Comparison of ENCODE assay signal across 1 cellular context in genomic region chr10:102117391-102118159, GRCh38.
TF ChIP-seq lines count a peak whose summit lies in the region.

No MANE protein-coding gene starts in this region.

TF ChIP-seq in HEK293, 187 proteins besides CTCF, POLR2A, EP300 and RAD21 (continued from another document and continues in another):
- no peak for TF ChIP-seq PRDM2 (tag by site-specific recombination; IDR thresholded peaks at IDR 0.05; ENCODE audit: borderline replicate concordance)
- peak; percentile 82 for TF ChIP-seq KLF17 (tag by site-specific recombination; IDR thresholded peaks at IDR 0.05)
- TF ChIP-seq ZNF433 (tag by site-specific recombination; IDR thresholded peaks at IDR 0.05; ENCODE audit: low read depth) = no peak
- TF ChIP-seq ZNF362 (tag by site-specific recombination; IDR thresholded peaks at IDR 0.05) = no peak
- TF ChIP-seq ZNF404 (tag by site-specific recombination; IDR thresholded peaks at IDR 0.05) = no peak
- TF ChIP-seq YY1 (tag by site-specific recombination; IDR thresholded peaks at IDR 0.05) = no peak
- peak; percentile 77; the same call in 1 of the 2 replicates for TF ChIP-seq ZFP69B (tag by site-specific recombination; IDR thresholded peaks at IDR 0.05)
- TF ChIP-seq ZNF10 (tag by site-specific recombination; IDR thresholded peaks at IDR 0.05) = no peak; the same call in 1 of the 2 replicates
- no peak for TF ChIP-seq ZNF449 (tag by site-specific recombination; IDR thresholded peaks at IDR 0.05)
- TF ChIP-seq ZNF571 (tag by site-specific recombination; IDR thresholded peaks at IDR 0.05) = no peak
- peak; percentile 61; the same call in 1 of the 2 replicates for TF ChIP-seq ZNF610 (tag by site-specific recombination; IDR thresholded peaks at IDR 0.05; ENCODE audit: borderline replicate concordance)
- no peak for TF ChIP-seq ZNF174 (tag by site-specific recombination; IDR thresholded peaks at IDR 0.05)
- no peak; the same call in 1 of the 2 replicates for TF ChIP-seq ZBTB21 (tag by site-specific recombination; IDR thresholded peaks at IDR 0.05)
- TF ChIP-seq SCRT1 (tag by site-specific recombination; IDR thresholded peaks at IDR 0.05; ENCODE audit: borderline replicate concordance) = no peak
- TF ChIP-seq ZNF488 (tag by site-specific recombination; IDR thresholded peaks at IDR 0.05) = no peak; the same call in 1 of the 2 replicates
- TF ChIP-seq ZNF664 (tag by site-specific recombination; IDR thresholded peaks at IDR 0.05) = no peak
- peak; percentile 100 for TF ChIP-seq GLIS1 (tag by site-specific recombination; IDR thresholded peaks at IDR 0.05)
- peak; percentile 98 for TF ChIP-seq ZNF423 (tag by site-specific recombination; IDR thresholded peaks at IDR 0.05)
- 0 out of 2 replicates have a peak, but pooled peaks have one; percentile 44 for TF ChIP-seq BCL11B (tag by site-specific recombination; IDR thresholded peaks at IDR 0.05; ENCODE audit: low read depth)
- TF ChIP-seq ZNF660 (tag by site-specific recombination; IDR thresholded peaks at IDR 0.05) = peak; percentile 78
- TF ChIP-seq ZNF501 (tag by site-specific recombination; IDR thresholded peaks at IDR 0.05) = peak; percentile 98; the same call in 1 of the 2 replicates
- TF ChIP-seq ZNF639 (tag by site-specific recombination; IDR thresholded peaks at IDR 0.05) = 0 out of 2 replicates have a peak, but pooled peaks have one; percentile 49
- TF ChIP-seq TRIM28 (IDR thresholded peaks at IDR 0.05; ENCODE audit: borderline replicate concordance, low read length) = no peak
- TF ChIP-seq KLF1 (tag by site-specific recombination; IDR thresholded peaks at IDR 0.05) = no peak
- no peak for TF ChIP-seq AEBP2 (tag by site-specific recombination; IDR thresholded peaks at IDR 0.05; ENCODE audit: borderline replicate concordance)
- peak; percentile 51; the same call in 1 of the 2 replicates for TF ChIP-seq ZNF394 (tag by site-specific recombination; IDR thresholded peaks at IDR 0.05; ENCODE audit: borderline replicate concordance)
- no peak for TF ChIP-seq ZNF292 (tag by site-specific recombination; IDR thresholded peaks at IDR 0.05; ENCODE audit: borderline replicate concordance, low read depth)
- no peak for TF ChIP-seq OVOL3 (tag by site-specific recombination; IDR thresholded peaks at IDR 0.05)
- no peak for TF ChIP-seq ZNF266 (tag by site-specific recombination; IDR thresholded peaks at IDR 0.05; ENCODE audit: low read depth)
- TF ChIP-seq ZEB2 (tag by site-specific recombination; IDR thresholded peaks at IDR 0.05) = peak; percentile 91
- TF ChIP-seq ZNF521 (tag by site-specific recombination; IDR thresholded peaks at IDR 0.05) = no peak
- TF ChIP-seq ZNF239 (tag by site-specific recombination; IDR thresholded peaks at IDR 0.05) = no peak
- peak; percentile 88 for TF ChIP-seq ZBTB10 (tag by site-specific recombination; IDR thresholded peaks at IDR 0.05)
- TF ChIP-seq MYNN (tag by site-specific recombination; IDR thresholded peaks at IDR 0.05; ENCODE audit: borderline replicate concordance) = no peak
- TF ChIP-seq PBX3 (CRISPR knock-in tag; IDR thresholded peaks at IDR 0.05) = no peak
- peak; percentile 92 for TF ChIP-seq ZSCAN30 (tag by site-specific recombination; IDR thresholded peaks at IDR 0.05)
- TF ChIP-seq ZNF18 (tag by site-specific recombination; IDR thresholded peaks at IDR 0.05) = peak; percentile 56
- peak; percentile 55; the same call in 1 of the 2 replicates for TF ChIP-seq EGR2 (tag by site-specific recombination; IDR thresholded peaks at IDR 0.05; ENCODE audit: low read depth)
- TF ChIP-seq ZNF747 (tag by site-specific recombination; IDR thresholded peaks at IDR 0.05) = no peak
- peak; percentile 95 for TF ChIP-seq ZBTB20 (tag by site-specific recombination; IDR thresholded peaks at IDR 0.05)
